In genomic region chr7:1580422-1581030, GRCh38 we compare ENCODE assay signal across 15 cellular contexts. TPM values are rescaled to one million over a fixed set of nuclear protein-coding genes. Genes with fewer than 3 reads are reported as not detected.
A peak's percentile ranks its signal among the peaks of the same experiment; 100 is the strongest.
DNase-seq lines count a peak whose midpoint lies in the region; ATAC-seq and TF ChIP-seq lines count a peak whose summit lies in the region.
"Had no signal": no experiment of that assay in that cellular context is flagged by ENCODE, and none has a peak within 500 bp of the region (broad histone marks: within the 10 kb centered on the region; RNA-seq: fewer than 3 reads in every experiment).

No MANE protein-coding gene starts in this region.

- H3K9ac ChIP-seq in endodermal cell (ENCODE audit: extremely low read depth, low read length, poor library complexity, severe bottlenecking): no peak overlapping the region

- H3K4me1 ChIP-seq in right atrium auricular region (peaks cover 0 to 8% of the 10 kb centered on the region in 2 donors), endodermal cell (ENCODE audit: control insufficient read depth, insufficient read depth, low read length) (no peaks in the 10 kb centered on the region)
- H3K4me1 ChIP-seq: A549 had no signal

- H3K27ac ChIP-seq in right atrium auricular region: no peak overlapping the region
- no peak overlapping the region for H3K27ac ChIP-seq in endodermal cell (ENCODE audit: low read depth, low read length)
- H3K27ac ChIP-seq: A549 had no signal

- 82 to 92% methylated on average over 12 to 19 of the region's 19 CpGs for WGBS in endodermal cell (ENCODE audit: insufficient coverage in 1 of 2, insufficient read length in 1 of 2), 2 experiments

- DNase-seq in Right ventricle myocardium superior (no peak), right atrium auricular region (ENCODE audit: low spot score) (no peak), SHP77 treated with DMSO at 0.1 percent for 48 hours (lab: John Stamatoyannopoulos, UW) (peak; percentile 20), endodermal cell (peak; percentile 81)
- no peak for DNase-seq in stimulated activated effector memory CD8-positive, alpha-beta T cell treated with anti-CD3 and anti-CD28 coated beads, Interleukin-12 subunit alpha, Interleukin-12 subunit beta, amount 100 ng/mL, for 72 hours (ENCODE audit: low spot score in 2 of 2)
- DNase-seq in activated CD4-positive, alpha-beta T cell treated with anti-CD3 and anti-CD28 coated beads, Interleukin-2, amount 50 U/mL, for 1 hour: no peak
- DNase-seq: Caco-2, DMS79, NCI-H1048, NCI-H2107, NCI-H69 had no signal

- H3K36me3 ChIP-seq in right atrium auricular region: no peaks in the 10 kb centered on the region
- H3K36me3 ChIP-seq in endodermal cell (ENCODE audit: control insufficient read depth, insufficient read depth, low read length): no peaks in the 10 kb centered on the region
- H3K36me3 ChIP-seq: HAP-1 had no signal

- intact Hi-C loops in Right ventricle myocardium superior (cut with DNase I): loop anchor here (5.0 to 10.0 kb wide), 3 partner anchors 187 to 764 kb away; no protein-coding TSS in a partner anchor

- H3K27me3 Mint-ChIP-seq in endodermal cell (ENCODE audit: insufficient read depth): no peaks in the 10 kb centered on the region

- H3K4me3 ChIP-seq in right atrium auricular region (no peak overlapping the region), endodermal cell (ENCODE audit: low read length) (no peak overlapping the region)
- H3K4me3 ChIP-seq: A549, HAP-1 had no signal

- peaks cover 4% of the 10 kb centered on the region for H3K36me3 Mint-ChIP-seq in endodermal cell (ENCODE audit: low read depth)
- H3K36me3 Mint-ChIP-seq in stimulated activated effector memory CD8-positive, alpha-beta T cell treated with anti-CD3 and anti-CD28 coated beads, Interleukin-12 subunit alpha, Interleukin-12 subunit beta, amount 100 ng/mL, for 72 hours: no peaks in the 10 kb centered on the region

- peaks cover 2% of the 10 kb centered on the region for H3K9me3 Mint-ChIP-seq in endodermal cell
- H3K9me3 Mint-ChIP-seq in stimulated activated effector memory CD8-positive, alpha-beta T cell treated with anti-CD3 and anti-CD28 coated beads, Interleukin-12 subunit alpha, Interleukin-12 subunit beta, amount 100 ng/mL, for 72 hours: no peaks in the 10 kb centered on the region

- no peaks in the 10 kb centered on the region for H3K9me3 ChIP-seq in right atrium auricular region
- no peaks in the 10 kb centered on the region for H3K9me3 ChIP-seq in endodermal cell (ENCODE audit: control insufficient read depth, low read length)
- H3K9me3 ChIP-seq: A549, Caco-2, HAP-1 had no signal

- no peaks in the 10 kb centered on the region for H3K27me3 ChIP-seq in right atrium auricular region
- H3K27me3 ChIP-seq in endodermal cell (ENCODE audit: control insufficient read depth, insufficient read depth, low read length, poor library complexity, severe bottlenecking): no peaks in the 10 kb centered on the region

- peak overlapping the region; percentile 45 for H3K27ac Mint-ChIP-seq in endodermal cell
- peak overlapping the region; percentile 2 for H3K27ac Mint-ChIP-seq in stimulated activated effector memory CD8-positive, alpha-beta T cell treated with anti-CD3 and anti-CD28 coated beads, Interleukin-12 subunit alpha, Interleukin-12 subunit beta, amount 100 ng/mL, for 72 hours

- H3K4me3 Mint-ChIP-seq in endodermal cell: no peak overlapping the region
- H3K4me3 Mint-ChIP-seq in stimulated activated effector memory CD8-positive, alpha-beta T cell treated with anti-CD3 and anti-CD28 coated beads, Interleukin-12 subunit alpha, Interleukin-12 subunit beta, amount 100 ng/mL, for 72 hours: no peak overlapping the region

- H3K4me1 Mint-ChIP-seq in endodermal cell: peaks cover 9% of the 10 kb centered on the region
- H3K4me1 Mint-ChIP-seq in stimulated activated effector memory CD8-positive, alpha-beta T cell treated with anti-CD3 and anti-CD28 coated beads, Interleukin-12 subunit alpha, Interleukin-12 subunit beta, amount 100 ng/mL, for 72 hours: peaks cover 14% of the 10 kb centered on the region

- TF ChIP-seq CTCF in right atrium auricular region (IDR thresholded peaks at IDR 0.05) (no peak), endodermal cell (conservative IDR thresholded peaks at IDR 0.05) (no peak)

- peak; percentile 66 for ATAC-seq in Right ventricle myocardium superior (ENCODE audit: poor library complexity)
- no peak for ATAC-seq in stimulated activated effector memory CD8-positive, alpha-beta T cell treated with anti-CD3 and anti-CD28 coated beads, Interleukin-12 subunit alpha, Interleukin-12 subunit beta, amount 100 ng/mL, for 72 hours
- no peak for ATAC-seq in GM19463 (IDR thresholded peaks at IDR 0.05; ENCODE audit: unreplicated experiment)
- ATAC-seq in GM18858 (IDR thresholded peaks at IDR 0.05; ENCODE audit: unreplicated experiment): no peak

RNA-seq across cellular contexts. Expression of gene PSMG3, which starts 10.7 kb away (rescaled TPM):
- total RNA-seq in Right ventricle myocardium superior: 12.1 TPM
- total RNA-seq in right atrium auricular region: 10 to 100 TPM; 21.5 to 22.3 TPM
- 10 to 100 TPM; 30.1 to 44.3 TPM for total RNA-seq in endodermal cell
- polyA plus RNA-seq in endodermal cell (2013, experiment 1 of 2): 30.0 TPM
- 30.2 TPM for polyA plus RNA-seq in endodermal cell (2013, experiment 2 of 2)

RNA-seq across cellular contexts. Expression of gene TMEM184A, which starts 24.5 kb away (rescaled TPM):
- total RNA-seq in Right ventricle myocardium superior (0.30 TPM), right atrium auricular region (under 1 TPM in 1 of 2 donors, not detected in 1; 0.28 TPM), endodermal cell (1 to 10 TPM; 4.6 to 5.1 TPM)
- polyA plus RNA-seq in endodermal cell (2013, experiment 1 of 2): 0.43 TPM
- polyA plus RNA-seq in endodermal cell (2013, experiment 2 of 2): 1.1 TPM

RNA-seq across cellular contexts. Expression of gene MAFK, which starts 50.0 kb away (rescaled TPM):
- total RNA-seq in Right ventricle myocardium superior: 59.4 TPM
- total RNA-seq in right atrium auricular region: 10 to 100 TPM; 29.6 to 70.9 TPM
- 10 to 100 TPM in 1 of 2 donors, 1 to 10 TPM in 1; 7.7 to 10.7 TPM for total RNA-seq in endodermal cell
- 5.6 TPM for polyA plus RNA-seq in endodermal cell (2013, experiment 1 of 2)
- polyA plus RNA-seq in endodermal cell (2013, experiment 2 of 2): 5.2 TPM

Comparison
In these comparisons a context has a peak if more than half of its experiments do, and no peak if none do; other contexts are left out.
1. DNase-seq: peak in SHP77 treated with DMSO at 0.1 percent for 48 hours (single experiment) and endodermal cell (single experiment); none in Right ventricle myocardium superior (single experiment), right atrium auricular region (single experiment), stimulated activated effector memory CD8-positive, alpha-beta T cell treated with anti-CD3 and anti-CD28 coated beads, Interleukin-12 subunit alpha, Interleukin-12 subunit beta, amount 100 ng/mL, for 72 hours (0 of 2) and activated CD4-positive, alpha-beta T cell treated with anti-CD3 and anti-CD28 coated beads, Interleukin-2, amount 50 U/mL, for 1 hour (single experiment).